In the genomic region with DNA sequence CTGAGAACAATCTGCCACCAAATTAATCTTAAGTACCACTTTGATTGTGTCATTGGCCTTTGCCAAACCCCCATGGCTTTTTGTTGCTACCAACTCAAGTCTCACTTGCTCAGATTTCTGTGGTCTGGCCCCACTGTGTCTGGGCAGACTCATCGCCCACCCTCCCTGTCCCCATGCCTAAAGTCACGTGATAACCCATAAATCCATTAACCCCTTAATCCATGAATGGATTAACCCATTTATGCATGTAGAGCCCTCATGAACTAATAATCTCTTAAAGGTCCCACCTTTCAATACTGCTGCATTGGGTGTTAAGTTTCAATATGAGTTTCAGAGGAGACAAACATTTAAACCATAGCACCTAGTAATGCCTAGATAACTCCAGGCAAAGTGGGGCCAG, we compare ENCODE assay signal across 16 cellular contexts.
A peak's percentile ranks its signal among the peaks of the same experiment; 100 is the strongest.
DNase-seq lines count a peak whose midpoint lies in the region; ATAC-seq and TF ChIP-seq lines count a peak whose summit lies in the region.
"Had no signal": no experiment of that assay in that cellular context is flagged by ENCODE, and none has a peak within 500 bp of the region (broad histone marks: within the 10 kb centered on the region; RNA-seq: fewer than 3 reads in every experiment).

No MANE protein-coding gene starts in this region.

- no peak overlapping the region for H3K4me3 Mint-ChIP-seq in activated naive CD8-positive, alpha-beta T cell treated with anti-CD3 and anti-CD28 coated beads, Interleukin-2, amount 50 U/mL, for 24 hours
- no peak overlapping the region for H3K4me3 Mint-ChIP-seq in activated naive CD8-positive, alpha-beta T cell treated with anti-CD3 and anti-CD28 coated beads for 36 hours
- H3K4me3 Mint-ChIP-seq: CD4-positive, alpha-beta T cell; H9 had no signal

- H3K4me1 ChIP-seq in right atrium auricular region = no peaks in the 10 kb centered on the region
- H3K4me1 ChIP-seq: Caco-2 had no signal

- H3K9me3 Mint-ChIP-seq in activated naive CD8-positive, alpha-beta T cell treated with anti-CD3 and anti-CD28 coated beads, Interleukin-2, amount 50 U/mL, for 24 hours = no peaks in the 10 kb centered on the region
- H3K9me3 Mint-ChIP-seq in activated naive CD8-positive, alpha-beta T cell treated with anti-CD3 and anti-CD28 coated beads for 36 hours = no peaks in the 10 kb centered on the region
- H3K9me3 Mint-ChIP-seq: CD4-positive, alpha-beta T cell; H9 had no signal

- peaks cover 7% of the 10 kb centered on the region for H3K27me3 Mint-ChIP-seq in activated naive CD8-positive, alpha-beta T cell treated with anti-CD3 and anti-CD28 coated beads, Interleukin-2, amount 50 U/mL, for 24 hours
- H3K27me3 Mint-ChIP-seq in activated naive CD8-positive, alpha-beta T cell treated with anti-CD3 and anti-CD28 coated beads for 36 hours = peaks cover 24% of the 10 kb centered on the region

- H3K9me3 ChIP-seq in WERI-Rb-1 (ENCODE audit: severe bottlenecking) (peaks cover 4% of the 10 kb centered on the region), right atrium auricular region (no peaks in the 10 kb centered on the region)
- H3K9me3 ChIP-seq: Caco-2 had no signal

- H3K36me3 ChIP-seq in WERI-Rb-1 (no peaks in the 10 kb centered on the region), right atrium auricular region (no peaks in the 10 kb centered on the region)

- no peak overlapping the region for H3K4me3 ChIP-seq in WERI-Rb-1 (ENCODE audit: low read depth, low read length)
- no peak overlapping the region for H3K4me3 ChIP-seq in right atrium auricular region
- H3K4me3 ChIP-seq: GM12878 had no signal

- DNase-seq in activated naive CD8-positive, alpha-beta T cell treated with anti-CD3 and anti-CD28 coated beads, Interleukin-2, amount 50 U/mL, for 24 hours = no peak
- no peak for DNase-seq in activated naive CD8-positive, alpha-beta T cell treated with anti-CD3 and anti-CD28 coated beads for 36 hours
- peak; percentile 9 for DNase-seq in DMS79 treated with DMSO at 0.1 percent for 48 hours (lab: John Stamatoyannopoulos, UW)
- DNase-seq in NCI-H69 (lab: John Stamatoyannopoulos, UW) = peak; percentile 25
- DNase-seq in WERI-Rb-1 = peak; percentile 29
- no peak for DNase-seq in germinal center (ENCODE audit: low spot score)
- no peak for DNase-seq in right atrium auricular region (ENCODE audit: low spot score)
- no peak for DNase-seq in Kasumi-1 (lab: John Stamatoyannopoulos, UW)
- DNase-seq: AML-193; Caco-2; CD4-positive, alpha-beta T cell; DND-41; EL; H9 had no signal

- no peaks in the 10 kb centered on the region for H3K4me1 Mint-ChIP-seq in activated naive CD8-positive, alpha-beta T cell treated with anti-CD3 and anti-CD28 coated beads, Interleukin-2, amount 50 U/mL, for 24 hours
- H3K4me1 Mint-ChIP-seq in activated naive CD8-positive, alpha-beta T cell treated with anti-CD3 and anti-CD28 coated beads for 36 hours = no peaks in the 10 kb centered on the region

- H3K27ac ChIP-seq in WERI-Rb-1 (no peak overlapping the region), right atrium auricular region (no peak overlapping the region)
- H3K27ac ChIP-seq: C4-2B had no signal

- TF ChIP-seq CTCF in WERI-Rb-1 (IDR thresholded peaks at IDR 0.05; ENCODE audit: low read depth, low read length) (no peak), right atrium auricular region (IDR thresholded peaks at IDR 0.05) (no peak)

- no peaks in the 10 kb centered on the region for H3K36me3 Mint-ChIP-seq in activated naive CD8-positive, alpha-beta T cell treated with anti-CD3 and anti-CD28 coated beads, Interleukin-2, amount 50 U/mL, for 24 hours (ENCODE audit: low read depth)
- H3K36me3 Mint-ChIP-seq in activated naive CD8-positive, alpha-beta T cell treated with anti-CD3 and anti-CD28 coated beads for 36 hours = no peaks in the 10 kb centered on the region

- no peak overlapping the region for H3K27ac Mint-ChIP-seq in activated naive CD8-positive, alpha-beta T cell treated with anti-CD3 and anti-CD28 coated beads, Interleukin-2, amount 50 U/mL, for 24 hours
- H3K27ac Mint-ChIP-seq in activated naive CD8-positive, alpha-beta T cell treated with anti-CD3 and anti-CD28 coated beads for 36 hours = no peak overlapping the region
- H3K27ac Mint-ChIP-seq: CD4-positive, alpha-beta T cell; H9 had no signal

- peak; percentile 24 for ATAC-seq in activated naive CD8-positive, alpha-beta T cell treated with anti-CD3 and anti-CD28 coated beads, Interleukin-2, amount 50 U/mL, for 24 hours
- ATAC-seq: GM12878 had no signal

- no peaks in the 10 kb centered on the region for H3K27me3 ChIP-seq in WERI-Rb-1 (ENCODE audit: insufficient read depth, low read depth, severe bottlenecking)
- no peaks in the 10 kb centered on the region for H3K27me3 ChIP-seq in right atrium auricular region

Comparison
In these comparisons a context has a peak if more than half of its experiments do, and no peak if none do; other contexts are left out.
1. DNase-seq: peak in DMS79 treated with DMSO at 0.1 percent for 48 hours (single experiment), NCI-H69 (single experiment) and WERI-Rb-1 (single experiment); none in activated naive CD8-positive, alpha-beta T cell treated with anti-CD3 and anti-CD28 coated beads, Interleukin-2, amount 50 U/mL, for 24 hours (single experiment), activated naive CD8-positive, alpha-beta T cell treated with anti-CD3 and anti-CD28 coated beads for 36 hours (single experiment), germinal center (single experiment), right atrium auricular region (single experiment) and Kasumi-1 (0 of 2).